Comparison of ENCODE assay signal across 8 cellular contexts in genomic region chr17:2396568-2397246, GRCh38. TPM values are rescaled to one million over a fixed set of nuclear protein-coding genes. Genes with fewer than 3 reads are reported as not detected.
DNase-seq lines count a peak whose midpoint lies in the region; ATAC-seq and TF ChIP-seq lines count a peak whose summit lies in the region.

No MANE protein-coding gene starts in this region.

- H3K27me3 Mint-ChIP-seq in Caco-2 (ENCODE audit: insufficient read depth, unreplicated experiment) = no peaks in the 10 kb centered on the region

- CTCF ChIA-PET in Caco-2 (lab: Charles Lee) = interaction anchor here (1.7 kb wide), 2 partner anchors 14 to 20 kb away, joined by 6 to 12 read pairs; no protein-coding TSS in a partner anchor

- H3K4me3 Mint-ChIP-seq in Caco-2 (ENCODE audit: unreplicated experiment) = peak overlapping the region; percentile 86

- DNase-seq in Caco-2 (peak; percentile 92 to 95), RPMI8226 (peak; percentile 27), adrenal gland (peak; percentile 94 to 99 (median 98)), head of caudate nucleus (peak; percentile 45 to 89 (median 74)), non-pigmented ciliary epithelial cell (ENCODE audit: low read depth) (peak; percentile 86), vagina (ENCODE audit: extremely low spot score in 2 of 2) (peak in 1 of 2 donors; percentile 98)

- peaks cover 72% of the 10 kb centered on the region for H3K36me3 Mint-ChIP-seq in Caco-2 (ENCODE audit: insufficient read depth, unreplicated experiment)

- POLR2A ChIA-PET in Caco-2 (lab: Charles Lee) = no interaction called here

- no peaks in the 10 kb centered on the region for H3K9me3 ChIP-seq in Caco-2
- no peaks in the 10 kb centered on the region for H3K9me3 ChIP-seq in adrenal gland (replicated peaks in 1 of 3)
- no peaks in the 10 kb centered on the region for H3K9me3 ChIP-seq in vagina

- H3K4me3 ChIP-seq in Caco-2 (ENCODE audit: low read depth, low read length) (peak overlapping the region; percentile 31), adrenal gland (peak overlapping the region in 1 of 4 donors; percentile 47), vagina (peak overlapping the region; percentile 41 to 50)

- TF ChIP-seq POLR2A in adrenal gland (IDR thresholded peaks at IDR 0.05) (peak; percentile 58 to 92), vagina (IDR thresholded peaks at IDR 0.05) (peak in 1 of 2 donors; percentile 55)

- H3K9me3 Mint-ChIP-seq in Caco-2 (ENCODE audit: unreplicated experiment) = no peaks in the 10 kb centered on the region

- no peaks in the 10 kb centered on the region for H3K36me3 ChIP-seq in Caco-2 (ENCODE audit: control insufficient read depth, insufficient read depth, low read length)
- H3K36me3 ChIP-seq in adrenal gland (replicated peaks in 1 of 2) = no peaks in the 10 kb centered on the region
- H3K36me3 ChIP-seq in vagina = peaks cover 0 to 3% of the 10 kb centered on the region in 2 donors

- no peak for TF ChIP-seq CTCF in Caco-2 (IDR thresholded peaks at IDR 0.05; ENCODE audit: insufficient read depth in 1 of 2, low read depth in 1 of 2, low read length in 1 of 2, severe bottlenecking in 1 of 2, unreplicated experiment in 1 of 2)
- no peak for TF ChIP-seq CTCF in adrenal gland (IDR thresholded peaks at IDR 0.05)
- TF ChIP-seq CTCF in vagina (IDR thresholded peaks at IDR 0.05) = peak in 1 of 3 experiments; percentile 5

- peaks cover 29% of the 10 kb centered on the region for H3K4me1 Mint-ChIP-seq in Caco-2 (ENCODE audit: low read depth, unreplicated experiment)

- peak overlapping the region; percentile 93 for H3K27ac Mint-ChIP-seq in Caco-2 (ENCODE audit: unreplicated experiment)

- H3K4me1 ChIP-seq in Caco-2 = peaks cover 41% of the 10 kb centered on the region
- peaks cover 54 to 59% of the 10 kb centered on the region in 2 donors for H3K4me1 ChIP-seq in adrenal gland (replicated peaks in 1 of 2)
- peaks cover 56% of the 10 kb centered on the region for H3K4me1 ChIP-seq in vagina

- no peaks in the 10 kb centered on the region for H3K27me3 ChIP-seq in Caco-2 (replicated peaks; ENCODE audit: control insufficient read depth, insufficient read depth, low read length)
- H3K27me3 ChIP-seq in adrenal gland = no peaks in the 10 kb centered on the region
- no peaks in the 10 kb centered on the region for H3K27me3 ChIP-seq in vagina

- BruUV-seq in Caco-2 (replicated peaks; lab: Mats Ljungman, UMichigan) = no TSS peak

- ATAC-seq in HG02610 (IDR thresholded peaks at IDR 0.05; ENCODE audit: unreplicated experiment) (peak; percentile 9), GM18858 (IDR thresholded peaks at IDR 0.05; ENCODE audit: unreplicated experiment) (no peak)

- H3K27ac ChIP-seq in adrenal gland (peak overlapping the region; percentile 97 to 99 (median 98)), vagina (peak overlapping the region; percentile 99)

- 0 to 13% (median 7%) methylated on average over 11 to 34 of the region's 34 CpGs for WGBS in adrenal gland, 4 donors

- intact Hi-C loops in Caco-2 (cut with micrococcal nuclease; ENCODE audit: unreplicated experiment) (no loop called here), adrenal gland (cut with DNase I) (no loop called here), head of caudate nucleus (cut with DNase I) (no loop called here), vagina (cut with DNase I) (loop anchor here (10.0 kb wide), 1 partner anchor 342 kb away; the partner anchor contains the start of gene HIC1)

RNA-seq across cellular contexts. Expression of gene MNT, which starts 4.2 kb away (rescaled TPM):
- total RNA-seq in Caco-2 (2022) = 24.4 and 25.8 TPM in 2 replicates
- total RNA-seq in adrenal gland = 10 to 100 TPM in 7 of 8 donors, 1 to 10 TPM in 1; 9.4 to 43.9 (median 20.9) TPM
- polyA plus RNA-seq in adrenal gland = 10 to 100 TPM in 1 of 3 donors, 1 to 10 TPM in 2; 4.9 to 30.6 (median 7.7) TPM
- 28.5 TPM for total RNA-seq in vagina

RNA-seq across cellular contexts. Expression of gene SGSM2, which starts 59.4 kb away (rescaled TPM):
- total RNA-seq in Caco-2 (2022) = 65.6 and 67.4 TPM in 2 replicates
- total RNA-seq in adrenal gland = 10 to 100 TPM; 31.3 to 71.8 (median 52.9) TPM
- 100 to 1,000 TPM in 2 of 3 donors, 10 to 100 TPM in 1; 16.3 to 393 (median 175) TPM for polyA plus RNA-seq in adrenal gland
- 60.2 TPM for total RNA-seq in vagina
